ENCODE assay signal across 8 cellular contexts in genomic region chr5:180801596-180802324, GRCh38. TPM values are rescaled to one million over a fixed set of nuclear protein-coding genes. Genes with fewer than 3 reads are reported as not detected.
DNase-seq lines count a peak whose midpoint lies in the region; ATAC-seq and TF ChIP-seq lines count a peak whose summit lies in the region.

No MANE protein-coding gene starts in this region.

- H3K4me3 ChIP-seq in astrocyte of the cerebellum (ENCODE audit: low read depth, low read length): peak overlapping the region; percentile 81
- peak overlapping the region; percentile 98 to 99 for H3K4me3 ChIP-seq in left lung
- H3K4me3 ChIP-seq in thymus (ENCODE audit: low read length): peak overlapping the region; percentile 88

- intact Hi-C loops in left lung (cut with DNase I): no loop called here

- WGBS in thymus: 29% methylated on average over 15 of the region's 15 CpGs

- H3K36me3 ChIP-seq in left lung (peaks cover 0 to 51% of the 10 kb centered on the region in 2 donors), thymus (ENCODE audit: control insufficient read depth, insufficient read depth) (peaks cover 30% of the 10 kb centered on the region)

- DNase-seq in T-helper 2 cell treated with Interferon-gamma antibody and Interleukin-4, amounts not matched to agents 5 μg/mL and 100 μg/mL, for 36 hours (ENCODE audit: low spot score): no peak
- DNase-seq in T-helper 2 cell (no peak), astrocyte of the cerebellum (ENCODE audit: low read depth) (no peak), left lung (peak in 1 of 2 donors; percentile 71), NCI-H187 treated with DMSO at 0.1 percent for 48 hours (lab: John Stamatoyannopoulos, UW) (no peak), UCSD-AML1 (lab: John Stamatoyannopoulos, UW; ENCODE audit: unreplicated experiment) (no peak)

- H3K4me1 ChIP-seq in left lung (peaks cover 46 to 92% of the 10 kb centered on the region in 2 donors), thymus (ENCODE audit: control insufficient read depth, insufficient read depth, low read length) (peaks cover 38% of the 10 kb centered on the region)

- peaks cover 65% of the 10 kb centered on the region for H3K4me1 Mint-ChIP-seq in T-helper 2 cell treated with Interferon-gamma antibody and Interleukin-4, amounts not matched to agents 5 μg/mL and 100 μg/mL, for 36 hours (ENCODE audit: low read depth)

- no peaks in the 10 kb centered on the region for H3K27me3 Mint-ChIP-seq in T-helper 2 cell treated with Interferon-gamma antibody and Interleukin-4, amounts not matched to agents 5 μg/mL and 100 μg/mL, for 36 hours (ENCODE audit: low read depth)

- H3K27me3 ChIP-seq in left lung: no peaks in the 10 kb centered on the region
- H3K27me3 ChIP-seq in thymus (ENCODE audit: control insufficient read depth, insufficient read depth): no peaks in the 10 kb centered on the region

- H3K27ac ChIP-seq in left lung: peak overlapping the region; percentile 97 to 98
- H3K27ac ChIP-seq in thymus (ENCODE audit: low read depth): peak overlapping the region; percentile 48

- H3K36me3 Mint-ChIP-seq in T-helper 2 cell treated with Interferon-gamma antibody and Interleukin-4, amounts not matched to agents 5 μg/mL and 100 μg/mL, for 36 hours (ENCODE audit: low read depth): peaks cover 70% of the 10 kb centered on the region

- peak; percentile 15 for ATAC-seq in left lung
- no peak for ATAC-seq in GM19351 (IDR thresholded peaks at IDR 0.05; ENCODE audit: unreplicated experiment)

- H3K4me3 Mint-ChIP-seq in T-helper 2 cell treated with Interferon-gamma antibody and Interleukin-4, amounts not matched to agents 5 μg/mL and 100 μg/mL, for 36 hours: peak overlapping the region; percentile 93

- TF ChIP-seq CTCF in astrocyte of the cerebellum (IDR thresholded peaks at IDR 0.05; ENCODE audit: low read depth, low read length, missing control alignments) (no peak), left lung (IDR thresholded peaks at IDR 0.05) (no peak)

- no peaks in the 10 kb centered on the region for H3K9me3 Mint-ChIP-seq in T-helper 2 cell treated with Interferon-gamma antibody and Interleukin-4, amounts not matched to agents 5 μg/mL and 100 μg/mL, for 36 hours

- peak overlapping the region; percentile 84 for H3K27ac Mint-ChIP-seq in T-helper 2 cell treated with Interferon-gamma antibody and Interleukin-4, amounts not matched to agents 5 μg/mL and 100 μg/mL, for 36 hours

- in situ Hi-C loops in astrocyte of the cerebellum (cut with HindIII; ENCODE audit: low sequenced_read_pairs): no loop called here

- H3K9me3 ChIP-seq in left lung (no peaks in the 10 kb centered on the region), thymus (ENCODE audit: control insufficient read depth) (no peaks in the 10 kb centered on the region)

RNA-seq across cellular contexts. Expression of gene MGAT1, which starts 0.8 kb away (rescaled TPM):
- total RNA-seq in left lung: 100 to 1,000 TPM; 160 to 263 TPM
- polyA plus RNA-seq in thymus: 129 TPM

RNA-seq across cellular contexts. Expression of gene ZFP62, which starts 59.3 kb away (rescaled TPM):
- 10 to 100 TPM; 21.4 to 22.1 TPM for total RNA-seq in left lung
- polyA plus RNA-seq in thymus: 48.6 TPM
